Comparison of ENCODE assay signal across 8 cellular contexts in genomic region chr11:560305-561147, GRCh38.
A peak's percentile ranks its signal among the peaks of the same experiment; 100 is the strongest.
DNase-seq lines count a peak whose midpoint lies in the region; ATAC-seq lines count a peak whose summit lies in the region.

TSS of gene LMNTD2 (minus strand) at chr11:560738. CDS start at chr11:560716, 22 bp downstream.
TSS of gene RASSF7 (plus strand) at chr11:560970. CDS start at chr11:561769, 799 bp downstream.

- peak within 1 kb of the TSS; percentile 83 for H3K4me3 Mint-ChIP-seq in central memory CD8-positive, alpha-beta T cell

- peaks cover 8% of the 10 kb centered on the region for H3K36me3 Mint-ChIP-seq in central memory CD8-positive, alpha-beta T cell (ENCODE audit: insufficient read depth)

- in situ Hi-C loops in ACHN (cut with HindIII; ENCODE audit: low pct_ligation_motif_present, low pct_unique_long_range_greater_than_20kb, low sequenced_read_pairs): no loop called here

- peak; percentile 84 for DNase-seq in ACHN
- peak; percentile 98 for DNase-seq in NCI-H2227 (lab: John Stamatoyannopoulos, UW; ENCODE audit: unreplicated experiment)
- DNase-seq in activated CD4-positive, CD25-positive, alpha-beta regulatory T cell treated with anti-CD3 and anti-CD28 coated beads, Interleukin-2, amount 50 U/mL, for 16 hours (ENCODE audit: low read depth, low spot score): peak; percentile 90
- peak; percentile 91 to 92 for DNase-seq in central memory CD8-positive, alpha-beta T cell (ENCODE audit: low spot score in 2 of 2)
- peak; percentile 65 for DNase-seq in kidney glomerular epithelial cell (lab: John Stamatoyannopoulos, UW)
- DNase-seq in stimulated activated CD4-positive, alpha-beta T cell treated with anti-CD3 and anti-CD28 coated beads, Interleukin-15, amount 100 ng/mL, for 24 hours: peak; percentile 98

- H3K27ac Mint-ChIP-seq in central memory CD8-positive, alpha-beta T cell (ENCODE audit: low read depth): peak within 1 kb of the TSS; percentile 74

- H3K9me3 Mint-ChIP-seq in central memory CD8-positive, alpha-beta T cell: no peaks in the 10 kb centered on the region

- no peaks in the 10 kb centered on the region for H3K27me3 Mint-ChIP-seq in central memory CD8-positive, alpha-beta T cell

- ATAC-seq in GM18868 (IDR thresholded peaks at IDR 0.05; ENCODE audit: unreplicated experiment) (peak; percentile 85), HG03103 (IDR thresholded peaks at IDR 0.05; ENCODE audit: low read depth, unreplicated experiment) (peak; percentile 84)
- ATAC-seq in central memory CD8-positive, alpha-beta T cell (replicated peaks; ENCODE audit: extremely low read depth, poor library complexity, severe bottlenecking): peak; percentile 86

- H3K4me1 Mint-ChIP-seq in central memory CD8-positive, alpha-beta T cell: peaks cover 14% of the 10 kb centered on the region

Comparison
In these comparisons a context has a peak if more than half of its experiments do, and no peak if none do; other contexts are left out.
1. Peak in every context shown above with its lines: DNase-seq and ATAC-seq.